In the genomic region with DNA sequence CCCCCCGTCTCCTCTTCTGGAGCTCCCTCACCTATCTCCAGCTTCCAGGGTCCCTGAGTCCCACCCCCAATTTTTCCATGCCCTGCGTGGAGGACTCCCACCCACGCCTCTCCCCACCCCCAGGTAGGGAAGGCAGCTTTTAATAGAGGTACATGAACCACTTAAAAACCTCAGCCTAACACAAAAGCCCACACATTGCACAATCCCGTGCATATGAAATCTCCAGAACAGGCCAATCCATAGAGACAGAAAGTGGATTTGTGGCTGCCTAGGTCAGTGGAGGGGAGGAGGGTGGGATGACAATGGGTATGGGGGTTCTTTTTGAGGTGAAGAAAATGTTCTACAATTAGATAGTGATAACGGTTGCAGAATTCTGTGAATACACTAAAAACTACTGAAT, we compare ENCODE assay signal across 1 cellular context.
TF ChIP-seq lines count a peak whose summit lies in the region.

No MANE protein-coding gene starts in this region.

TF ChIP-seq in H1, 55 proteins besides CTCF, POLR2A, EP300 and RAD21:
- no peak for TF ChIP-seq EZH2 (IDR thresholded peaks at IDR 0.05; ENCODE audit: low read depth, low read length, severe bottlenecking)
- TF ChIP-seq TBP (IDR thresholded peaks at IDR 0.05; ENCODE audit: low read depth, low read length): no peak
- no peak for TF ChIP-seq SIRT6 (IDR thresholded peaks at IDR 0.05; ENCODE audit: low read length)
- no peak for TF ChIP-seq POLR2AphosphoS5 (IDR thresholded peaks at IDR 0.05; ENCODE audit: low read depth, low read length)
- TF ChIP-seq ZNF274 (IDR thresholded peaks at IDR 0.05; ENCODE audit: borderline replicate concordance, extremely low read depth, low read length): no peak
